1 cellular context compared by ENCODE assay signal in the genomic region with DNA sequence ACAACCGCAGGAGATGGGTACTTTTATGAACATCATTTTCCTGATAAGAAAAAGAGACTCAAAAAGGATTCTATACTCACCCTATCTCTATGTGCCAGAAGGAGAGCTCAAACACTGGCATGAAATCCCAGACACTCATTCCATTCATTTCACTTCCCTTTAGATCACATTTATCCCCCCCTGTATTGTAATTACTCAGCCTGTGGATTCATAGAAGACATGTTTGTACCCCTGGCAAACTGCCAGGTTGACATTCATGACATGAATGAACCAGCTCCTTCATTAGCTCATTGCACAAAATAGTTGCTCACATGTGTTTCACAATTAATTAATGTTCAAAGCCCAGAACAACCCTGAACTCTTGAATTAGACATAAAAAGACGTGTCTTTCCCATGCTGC.
A peak's percentile ranks its signal among the peaks of the same experiment; 100 is the strongest.
TF ChIP-seq lines count a peak whose summit lies in the region.

No MANE protein-coding gene starts in this region.

TF ChIP-seq in GM12878, 131 proteins besides CTCF, POLR2A, EP300 and RAD21:
- TF ChIP-seq IKZF2 (IDR thresholded peaks at IDR 0.05): peak; percentile 37 to 53; a peak in 2 of 4 replicates
- TF ChIP-seq, protein P1, sequence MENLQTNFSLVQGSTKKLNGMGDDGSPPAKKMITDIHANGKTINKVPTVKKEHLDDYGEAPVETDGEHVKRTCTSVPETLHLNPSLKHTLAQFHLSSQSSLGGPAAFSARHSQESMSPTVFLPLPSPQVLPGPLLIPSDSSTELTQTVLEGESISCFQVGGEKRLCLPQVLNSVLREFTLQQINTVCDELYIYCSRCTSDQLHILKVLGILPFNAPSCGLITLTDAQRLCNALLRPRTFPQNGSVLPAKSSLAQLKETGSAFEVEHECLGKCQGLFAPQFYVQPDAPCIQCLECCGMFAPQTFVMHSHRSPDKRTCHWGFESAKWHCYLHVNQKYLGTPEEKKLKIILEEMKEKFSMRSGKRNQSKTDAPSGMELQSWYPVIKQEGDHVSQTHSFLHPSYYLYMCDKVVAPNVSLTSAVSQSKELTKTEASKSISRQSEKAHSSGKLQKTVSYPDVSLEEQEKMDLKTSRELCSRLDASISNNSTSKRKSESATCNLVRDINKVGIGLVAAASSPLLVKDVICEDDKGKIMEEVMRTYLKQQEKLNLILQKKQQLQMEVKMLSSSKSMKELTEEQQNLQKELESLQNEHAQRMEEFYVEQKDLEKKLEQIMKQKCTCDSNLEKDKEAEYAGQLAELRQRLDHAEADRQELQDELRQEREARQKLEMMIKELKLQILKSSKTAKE (IDR thresholded peaks at IDR 0.05; ENCODE audit: low read depth, poor library complexity, severe bottlenecking): no peak
- 0 out of 2 replicates have a peak, but pooled peaks have one; percentile 43 for TF ChIP-seq DPF2 (IDR thresholded peaks at IDR 0.05)
- TF ChIP-seq MXI1 (IDR thresholded peaks at IDR 0.05; ENCODE audit: low read depth, low read length): no peak
- peak; percentile 74 for TF ChIP-seq ZNF24 (IDR thresholded peaks at IDR 0.05)
- no peak for TF ChIP-seq CBFB (IDR thresholded peaks at IDR 0.05; ENCODE audit: low read depth)
- TF ChIP-seq SMARCA5 (IDR thresholded peaks at IDR 0.05): no peak
- peak; percentile 37; the same call in 1 of the 2 replicates for TF ChIP-seq IKZF1 (conservative IDR thresholded peaks at IDR 0.05)
- no peak for TF ChIP-seq NFIC (IDR thresholded peaks at IDR 0.05; ENCODE audit: low read depth, low read length)
- TF ChIP-seq, protein P2, sequence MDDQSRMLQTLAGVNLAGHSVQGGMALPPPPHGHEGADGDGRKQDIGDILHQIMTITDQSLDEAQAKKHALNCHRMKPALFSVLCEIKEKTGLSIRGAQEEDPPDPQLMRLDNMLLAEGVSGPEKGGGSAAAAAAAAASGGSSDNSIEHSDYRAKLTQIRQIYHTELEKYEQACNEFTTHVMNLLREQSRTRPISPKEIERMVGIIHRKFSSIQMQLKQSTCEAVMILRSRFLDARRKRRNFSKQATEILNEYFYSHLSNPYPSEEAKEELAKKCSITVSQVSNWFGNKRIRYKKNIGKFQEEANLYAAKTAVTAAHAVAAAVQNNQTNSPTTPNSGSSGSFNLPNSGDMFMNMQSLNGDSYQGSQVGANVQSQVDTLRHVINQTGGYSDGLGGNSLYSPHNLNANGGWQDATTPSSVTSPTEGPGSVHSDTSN (IDR thresholded peaks at IDR 0.05; ENCODE audit: insufficient replicate concordance, low read depth, low read length): no peak
- peak; percentile 79 for TF ChIP-seq SMAD1 (IDR thresholded peaks at IDR 0.05; ENCODE audit: low read depth, partially characterized antibody)
- 0 out of 2 replicates have a peak, but pooled peaks have one; percentile 22 for TF ChIP-seq SPI1 (IDR thresholded peaks at IDR 0.05; ENCODE audit: borderline replicate concordance, insufficient read depth, low read depth, low read length)
- TF ChIP-seq SRF (IDR thresholded peaks at IDR 0.05; ENCODE audit: low read depth in 2 of 2, low read length in 2 of 2): no peak
TF ChIP-seq in GM12878: peak in this region for 6.
